ENCODE assay signal across 10 cellular contexts in genomic region chr2:23838970-23839369, GRCh38.
"Had no signal": no experiment of that assay in that cellular context is flagged by ENCODE, and none has a peak within 500 bp of the region (broad histone marks: within the 10 kb centered on the region; RNA-seq: fewer than 3 reads in every experiment).

No MANE protein-coding gene starts in this region.

- DNase-seq: H7, HFFc6, Karpas-422, KBM-7 had no signal

- ATAC-seq: GM23338, HCT116, HepG2 had no signal

- H3K27ac ChIP-seq: HL-60, KMS-11 had no signal

- H3K9ac ChIP-seq: KMS-11 had no signal

- H3K27ac Mint-ChIP-seq: GM23338, HFFc6 had no signal

- H2AFZ ChIP-seq: GM23338 had no signal

- H3K9me3 ChIP-seq: HAP-1 had no signal

- H3K4me1 ChIP-seq: HAP-1 had no signal

- H3K9me3 Mint-ChIP-seq: HFFc6 had no signal

- H3K36me3 ChIP-seq: HAP-1 had no signal

- H3K4me3 ChIP-seq: GM23338, HAP-1 had no signal

- H3K4me2 ChIP-seq: GM23338, KMS-11 had no signal

- FAIRE-seq: HepG2 had no signal
